Comparison of ENCODE assay signal across 11 cellular contexts in the genomic region with DNA sequence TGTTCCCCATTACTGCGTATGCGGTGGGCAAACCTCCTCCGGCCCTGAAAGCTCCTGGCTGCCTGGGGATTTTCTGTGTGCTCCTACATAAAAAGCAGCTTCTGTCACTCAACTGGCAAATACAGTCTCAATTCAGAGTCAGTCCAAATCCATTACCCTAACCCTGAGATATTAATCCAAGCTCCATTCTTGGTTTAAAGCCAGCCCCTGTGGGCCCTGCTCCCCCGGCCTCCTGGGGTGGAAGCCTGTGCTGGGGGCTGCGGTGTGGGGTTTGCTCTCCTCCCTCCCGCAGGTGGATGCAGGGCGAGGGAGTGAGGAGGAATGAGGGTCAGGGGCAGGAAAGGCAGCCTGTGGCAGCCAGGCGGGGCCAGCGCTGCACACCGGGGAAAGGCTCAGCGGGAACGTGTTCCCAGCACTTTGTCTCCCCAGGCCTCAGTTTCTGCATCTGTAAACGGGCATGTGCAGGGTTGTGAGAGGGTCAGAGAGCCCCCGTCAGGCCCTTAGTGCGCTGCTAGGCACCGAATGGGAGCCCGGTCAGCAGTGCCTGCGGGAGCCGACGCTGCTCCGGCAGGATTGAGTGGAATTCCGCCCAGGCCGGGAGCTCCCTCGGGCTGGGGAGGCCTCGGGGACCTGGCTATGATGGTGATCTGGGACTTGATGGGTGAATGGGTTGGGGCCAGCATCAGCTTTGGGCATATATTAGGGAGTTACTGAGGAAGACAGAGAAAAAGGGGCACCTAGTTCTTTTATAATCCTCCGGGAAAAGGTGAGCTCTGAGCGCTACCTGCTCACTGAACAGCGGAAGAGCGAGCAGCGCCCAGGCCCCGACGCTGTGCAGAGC. TPM values are rescaled to one million over a fixed set of nuclear protein-coding genes. Genes with fewer than 3 reads are reported as not detected.
DNase-seq lines count a peak whose midpoint lies in the region; ATAC-seq lines count a peak whose summit lies in the region.
"Had no signal": no experiment of that assay in that cellular context is flagged by ENCODE, and none has a peak within 500 bp of the region (broad histone marks: within the 10 kb centered on the region; RNA-seq: fewer than 3 reads in every experiment).

No MANE protein-coding gene starts in this region.

- H3K4me3 ChIP-seq in adipocyte (ENCODE audit: low read length): no peak overlapping the region
- H3K4me3 ChIP-seq: hepatocyte had no signal

- ATAC-seq in GM18868 (IDR thresholded peaks at IDR 0.05; ENCODE audit: unreplicated experiment) (peak; percentile 92), HG03103 (IDR thresholded peaks at IDR 0.05; ENCODE audit: low read depth, unreplicated experiment) (peak; percentile 4)

- peak overlapping the region; percentile 56 for H3K9ac ChIP-seq in adipocyte (ENCODE audit: low read length)

- DNase-seq in adipocyte (ENCODE audit: low read depth) (no peak), posterior vena cava (ENCODE audit: low spot score) (peak; percentile 74), T1000 (lab: John Stamatoyannopoulos, UW) (no peak), NCI-H1436 treated with DMSO at 0.1 percent for 48 hours (lab: John Stamatoyannopoulos, UW) (no peak), activated gamma-delta T cell (lab: John Stamatoyannopoulos, UW) (no peak)
- DNase-seq in stimulated activated naive CD4-positive, alpha-beta T cell (lab: John Stamatoyannopoulos, UW): no peak
- DNase-seq: effector CD4-positive, alpha-beta T cell; NCI-H69 had no signal

- peaks cover 44% of the 10 kb centered on the region for H3K27me3 ChIP-seq in adipocyte (replicated peaks; ENCODE audit: control insufficient read depth, insufficient read depth, low read length)
- H3K27me3 ChIP-seq: hepatocyte had no signal

- peaks cover 21% of the 10 kb centered on the region for H3K4me1 ChIP-seq in adipocyte (ENCODE audit: control insufficient read depth, insufficient read depth, low read length)

- intact Hi-C loops in posterior vena cava (cut with DNase I): no loop called here

- H3K36me3 ChIP-seq in adipocyte (ENCODE audit: control insufficient read depth, insufficient read depth, low read length, severe bottlenecking): no peaks in the 10 kb centered on the region

- peaks cover 4% of the 10 kb centered on the region for H3K9me3 ChIP-seq in adipocyte (ENCODE audit: control insufficient read depth, low read length)

RNA-seq across cellular contexts. Expression of a gene that starts 6.3 kb away (rescaled TPM):
- total RNA-seq in posterior vena cava: 10 to 100 TPM; 18.7 to 19.5 TPM

RNA-seq across cellular contexts. Expression of a gene that starts 37.6 kb away (rescaled TPM):
- 1 to 10 TPM in 1 of 2 donors, under 1 TPM in 1; 0.71 to 1.1 TPM for total RNA-seq in posterior vena cava
